8 cellular contexts compared by ENCODE assay signal in the genomic region with DNA sequence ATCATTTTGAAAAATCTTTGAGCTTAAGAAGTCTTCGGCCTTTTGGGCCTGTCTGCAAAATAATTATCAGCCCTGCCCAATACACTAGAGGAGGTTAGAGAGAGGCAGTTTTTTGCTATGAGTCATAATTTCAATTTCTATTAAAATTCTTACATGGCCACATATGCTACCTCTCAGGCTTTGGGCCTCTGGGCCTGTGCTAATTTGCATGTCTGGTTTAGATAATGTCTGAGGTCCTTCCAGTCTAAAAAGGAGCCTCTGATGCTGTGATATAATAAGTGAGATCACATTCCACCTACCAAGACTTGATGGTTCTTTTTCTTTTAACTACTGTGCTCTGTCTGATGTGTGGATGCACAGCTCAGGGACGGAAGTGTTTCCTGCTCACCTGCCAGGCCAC.
DNase-seq lines count a peak whose midpoint lies in the region; ATAC-seq and TF ChIP-seq lines count a peak whose summit lies in the region.

No MANE protein-coding gene starts in this region.

- no peaks in the 10 kb centered on the region for H3K79me1 ChIP-seq in mesenchymal stem cell (replicated peaks; ENCODE audit: low read length, poor library complexity, severe bottlenecking)

- H3K14ac ChIP-seq in mesenchymal stem cell (ENCODE audit: low read length in 2 of 2): no peak overlapping the region

- H3K4ac ChIP-seq in mesenchymal stem cell (ENCODE audit: low read depth in 1 of 2, low read length in 2 of 2): no peak overlapping the region

- no peak overlapping the region for H2BK120ac ChIP-seq in mesenchymal stem cell (ENCODE audit: low read depth, low read length)

- H3K27ac ChIP-seq in mesenchymal stem cell (ENCODE audit: low read length, poor library complexity, severe bottlenecking): no peak overlapping the region

- peak; percentile 69 for DNase-seq in GM10248 (ENCODE audit: extremely low spot score)
- DNase-seq in choroid plexus epithelial cell (ENCODE audit: low read depth): peak; percentile 61
- DNase-seq in type B pancreatic cell (ENCODE audit: extremely low spot score, unreplicated experiment): no peak
- no peak for DNase-seq in T1000 (lab: John Stamatoyannopoulos, UW)
- no peak for DNase-seq in mesenchymal stem cell
- no peak for DNase-seq in posterior vena cava (ENCODE audit: low spot score)

- H3K9ac ChIP-seq in mesenchymal stem cell (ENCODE audit: low read length): no peak overlapping the region

- peak; percentile 96 for ATAC-seq in GM19463 (IDR thresholded peaks at IDR 0.05; ENCODE audit: unreplicated experiment)
- ATAC-seq in HG03103 (IDR thresholded peaks at IDR 0.05; ENCODE audit: low read depth, unreplicated experiment): peak; percentile 99

- no peak overlapping the region for H3K27ac Mint-ChIP-seq in type B pancreatic cell

- intact Hi-C loops in posterior vena cava (cut with DNase I): no loop called here

- no peaks in the 10 kb centered on the region for H3K27me3 ChIP-seq in mesenchymal stem cell (ENCODE audit: control insufficient read depth in 1 of 2, insufficient read depth in 1 of 2, low read length in 2 of 2)

- H3K18ac ChIP-seq in mesenchymal stem cell (ENCODE audit: low read depth in 1 of 2, low read length in 2 of 2): no peak overlapping the region

- WGBS in mesenchymal stem cell: 100% methylated on average over 2 of the region's 2 CpGs

- peaks cover 16% of the 10 kb centered on the region for H3K36me3 Mint-ChIP-seq in type B pancreatic cell

- no peak overlapping the region for H3K4me3 ChIP-seq in choroid plexus epithelial cell (ENCODE audit: low read depth, low read length)
- no peak overlapping the region for H3K4me3 ChIP-seq in mesenchymal stem cell (ENCODE audit: insufficient read depth in 1 of 2, low read depth in 1 of 2, low read length in 2 of 2)

- POLR2A ChIA-PET in GM10248 (lab: Yijun Ruan, JAX): no interaction called here

- no peak overlapping the region for H2AK5ac ChIP-seq in mesenchymal stem cell (ENCODE audit: low read length, severe bottlenecking)

- no peak overlapping the region for H4K8ac ChIP-seq in mesenchymal stem cell (ENCODE audit: low read length)

- H2AFZ ChIP-seq in mesenchymal stem cell (ENCODE audit: low read depth, low read length): no peak overlapping the region

- no peaks in the 10 kb centered on the region for H3K9me3 ChIP-seq in mesenchymal stem cell (ENCODE audit: control insufficient read depth, low read length)

- H3K4me1 ChIP-seq in mesenchymal stem cell (ENCODE audit: control insufficient read depth, insufficient read depth, low read depth, low read length): no peaks in the 10 kb centered on the region

- no peak overlapping the region for H2BK12ac ChIP-seq in mesenchymal stem cell (ENCODE audit: low read length in 2 of 2)

- H3K4me2 ChIP-seq in mesenchymal stem cell (ENCODE audit: low read length, poor library complexity, severe bottlenecking): no peak overlapping the region

- no peak overlapping the region for H2BK15ac ChIP-seq in mesenchymal stem cell (ENCODE audit: low read depth, poor library complexity, severe bottlenecking)

- TF ChIP-seq CTCF in GM10248 (IDR thresholded peaks at IDR 0.05; ENCODE audit: control extremely low read depth, extremely low read depth, low read depth, missing control alignments) (no peak), choroid plexus epithelial cell (conservative IDR thresholded peaks at IDR 0.05; ENCODE audit: low read depth, low read length) (no peak), type B pancreatic cell (conservative IDR thresholded peaks at IDR 0.05) (no peak)

- CTCF ChIA-PET in GM10248 (lab: Yijun Ruan, JAX): interaction anchor here (1.8 to 3.1 kb wide), 2 partner anchors 34 to 39 kb away, joined by 6 to 11 read pairs; no protein-coding TSS in a partner anchor

- H3K4me3 Mint-ChIP-seq in type B pancreatic cell: no peak overlapping the region

- peaks cover 19% of the 10 kb centered on the region for H3K4me1 Mint-ChIP-seq in type B pancreatic cell (ENCODE audit: unreplicated experiment)

- H3K27me3 Mint-ChIP-seq in type B pancreatic cell: peaks cover 4% of the 10 kb centered on the region

- no peaks in the 10 kb centered on the region for H3K36me3 ChIP-seq in mesenchymal stem cell (ENCODE audit: control insufficient read depth in 1 of 2, insufficient read depth in 2 of 2, low read depth in 1 of 2, low read length in 2 of 2)

- no peak overlapping the region for H4K91ac ChIP-seq in mesenchymal stem cell (ENCODE audit: low read length)

- H3K9me3 Mint-ChIP-seq in type B pancreatic cell: peaks cover 2% of the 10 kb centered on the region

- no peak overlapping the region for H3K23ac ChIP-seq in mesenchymal stem cell (ENCODE audit: low read length in 2 of 2)

- H2BK5ac ChIP-seq in mesenchymal stem cell (ENCODE audit: low read depth, low read length, poor library complexity, severe bottlenecking): no peak overlapping the region

Comparison
In these comparisons a context has a peak if more than half of its experiments do, and no peak if none do; other contexts are left out.
1. DNase-seq: peak in GM10248 (single experiment) and choroid plexus epithelial cell (single experiment); none in type B pancreatic cell (single experiment), T1000 (single experiment), mesenchymal stem cell (single experiment) and posterior vena cava (single experiment).